In the genomic region with DNA sequence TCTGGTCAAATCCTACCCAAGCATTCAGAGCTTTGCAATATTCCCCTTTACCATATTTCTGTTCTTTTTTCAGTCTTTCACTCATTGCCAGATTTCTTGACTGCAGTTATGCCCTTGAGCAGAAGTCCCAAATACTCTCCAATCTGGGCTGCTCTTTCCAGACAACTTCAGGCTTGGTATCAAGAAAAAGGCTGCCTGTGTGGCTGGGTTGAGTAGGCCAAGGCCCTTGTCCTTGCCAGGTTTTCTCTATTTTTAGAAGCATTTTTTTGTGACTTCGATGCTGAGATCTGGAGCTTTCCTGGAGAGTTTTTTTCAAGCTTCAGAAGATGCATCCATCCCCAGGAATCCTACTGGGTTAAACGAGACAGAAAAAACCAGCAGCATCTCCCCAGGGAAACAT, we compare ENCODE assay signal across 16 cellular contexts.
DNase-seq lines count a peak whose midpoint lies in the region; ATAC-seq and TF ChIP-seq lines count a peak whose summit lies in the region.
"Had no signal": no experiment of that assay in that cellular context is flagged by ENCODE, and none has a peak within 500 bp of the region (broad histone marks: within the 10 kb centered on the region; RNA-seq: fewer than 3 reads in every experiment).

No MANE protein-coding gene starts in this region.

- intact Hi-C loops in aorta (cut with DNase I), result loop anchor here in 1 of 2 donors (2.0 kb wide), 1 partner anchor 17 kb away; no protein-coding TSS in a partner anchor
- intact Hi-C loops in CD4-positive, alpha-beta T cell (cut with DNase I, micrococcal nuclease), result no loop called here

- no peaks in the 10 kb centered on the region for H3K36me3 ChIP-seq in aorta (ENCODE audit: control insufficient read depth in 1 of 2, insufficient read depth in 2 of 2, low read length in 1 of 2)

- no peak overlapping the region for H3K4me3 Mint-ChIP-seq in nephron
- no peak overlapping the region for H3K4me3 Mint-ChIP-seq in CD4-positive, alpha-beta T cell
- H3K4me3 Mint-ChIP-seq: CD14-positive monocyte; CD8-positive, alpha-beta memory T cell; H9; IgD-negative memory B cell had no signal

- peaks cover 0 to 9% of the 10 kb centered on the region in 2 donors for H3K4me1 ChIP-seq in aorta (ENCODE audit: control insufficient read depth in 1 of 2, insufficient read depth in 2 of 2, low read length in 2 of 2)
- H3K4me1 ChIP-seq in foreskin keratinocyte, result no peaks in the 10 kb centered on the region
- H3K4me1 ChIP-seq: Caco-2 had no signal

- CTCF ChIA-PET in CD4-positive, alpha-beta T cell (lab: Charles Lee), result no interaction called here

- no peaks in the 10 kb centered on the region for H3K27me3 ChIP-seq in aorta (ENCODE audit: control insufficient read depth in 1 of 2, insufficient read depth in 2 of 2, low read length in 1 of 2)
- no peaks in the 10 kb centered on the region for H3K27me3 ChIP-seq in CD4-positive, alpha-beta T cell (ENCODE audit: control insufficient read depth, insufficient read depth, low read length)
- H3K27me3 ChIP-seq in foreskin keratinocyte, result peaks cover 38% of the 10 kb centered on the region

- peaks cover 18% of the 10 kb centered on the region for H3K27me3 Mint-ChIP-seq in nephron (ENCODE audit: low read depth)
- H3K27me3 Mint-ChIP-seq in CD4-positive, alpha-beta T cell, result no peaks in the 10 kb centered on the region

- H3K4me3 ChIP-seq in coronary artery, result no peak overlapping the region
- H3K4me3 ChIP-seq in aorta (ENCODE audit: low read length in 2 of 2), result no peak overlapping the region
- H3K4me3 ChIP-seq: GM12878 had no signal

- H3K36me3 Mint-ChIP-seq in nephron (ENCODE audit: low read depth), result no peaks in the 10 kb centered on the region
- no peaks in the 10 kb centered on the region for H3K36me3 Mint-ChIP-seq in CD4-positive, alpha-beta T cell (ENCODE audit: low read depth)
- H3K36me3 Mint-ChIP-seq: CD14-positive monocyte; CD8-positive, alpha-beta memory T cell had no signal

- H3K27ac ChIP-seq in coronary artery (peak overlapping the region in 1 of 2 donors; percentile 33), aorta (ENCODE audit: low read depth in 1 of 2, low read length in 2 of 2) (no peak overlapping the region), foreskin keratinocyte (no peak overlapping the region)
- no peak overlapping the region for H3K27ac ChIP-seq in CD4-positive, alpha-beta T cell (ENCODE audit: low read depth, low read length)
- H3K27ac ChIP-seq: 22Rv1 had no signal

- no peaks in the 10 kb centered on the region for H3K9me3 ChIP-seq in aorta (ENCODE audit: control insufficient read depth, low read length)
- H3K9me3 ChIP-seq in CD4-positive, alpha-beta T cell (ENCODE audit: control insufficient read depth, low read length), result no peaks in the 10 kb centered on the region
- H3K9me3 ChIP-seq: Caco-2 had no signal

- H3K27ac Mint-ChIP-seq in nephron, result peak overlapping the region; percentile 18 to 67 (median 19)
- no peak overlapping the region for H3K27ac Mint-ChIP-seq in CD4-positive, alpha-beta T cell
- H3K27ac Mint-ChIP-seq: CD14-positive monocyte; CD8-positive, alpha-beta memory T cell; H9; IgD-negative memory B cell had no signal

- peak; percentile 73 for DNase-seq in DMS79 (lab: John Stamatoyannopoulos, UW)
- no peak for DNase-seq in DMS79 treated with DMSO at 0.1 percent for 48 hours (lab: John Stamatoyannopoulos, UW)
- DNase-seq in coronary artery (ENCODE audit: low spot score), result peak; percentile 58
- no peak for DNase-seq in aorta
- DNase-seq in CD4-positive, alpha-beta T cell, result no peak
- DNase-seq in foreskin keratinocyte, result no peak
- DNase-seq: Caco-2; CD8-positive, alpha-beta memory T cell; GOT3; H9 had no signal

- TF ChIP-seq CTCF in coronary artery (IDR thresholded peaks at IDR 0.05), result no peak
- TF ChIP-seq CTCF in nephron (IDR thresholded peaks at IDR 0.05; ENCODE audit: unreplicated experiment in 3 of 3), result no peak
- no peak for TF ChIP-seq CTCF in CD4-positive, alpha-beta T cell (IDR thresholded peaks at IDR 0.05)
- TF ChIP-seq CTCF in foreskin keratinocyte (conservative IDR thresholded peaks at IDR 0.05), result no peak

- 5 to 7% methylated on average over 2 of the region's 2 CpGs for WGBS in aorta, 2 donors

- H3K4me1 Mint-ChIP-seq in nephron, result peaks cover 70% of the 10 kb centered on the region
- H3K4me1 Mint-ChIP-seq in CD4-positive, alpha-beta T cell (ENCODE audit: low read depth), result no peaks in the 10 kb centered on the region
- H3K4me1 Mint-ChIP-seq: CD14-positive monocyte; CD8-positive, alpha-beta memory T cell; IgD-negative memory B cell had no signal

- ATAC-seq in aorta (ENCODE audit: low FRiP score), result peak; percentile 56
- no peak for ATAC-seq in CD4-positive, alpha-beta T cell (ENCODE audit: poor library complexity)
- ATAC-seq in foreskin keratinocyte, result no peak
- ATAC-seq in GM21526 (IDR thresholded peaks at IDR 0.05; ENCODE audit: low FRiP score, unreplicated experiment), result no peak
- ATAC-seq: GM12878 had no signal

- POLR2A ChIA-PET in CD4-positive, alpha-beta T cell (lab: Charles Lee), result no interaction called here

- H3K9me3 Mint-ChIP-seq in nephron, result peaks cover 2% of the 10 kb centered on the region
- no peaks in the 10 kb centered on the region for H3K9me3 Mint-ChIP-seq in CD4-positive, alpha-beta T cell
- H3K9me3 Mint-ChIP-seq: CD8-positive, alpha-beta memory T cell; H9; IgD-negative memory B cell had no signal

Comparison
In these comparisons a context has a peak if more than half of its experiments do, and no peak if none do; other contexts are left out.
1. DNase-seq: peak in DMS79 (single experiment) and coronary artery (single experiment); none in DMS79 treated with DMSO at 0.1 percent for 48 hours (single experiment), aorta (0 of 2), CD4-positive, alpha-beta T cell (0 of 10) and foreskin keratinocyte (0 of 2).